ENCODE assay signal across 1 cellular context in the genomic region with DNA sequence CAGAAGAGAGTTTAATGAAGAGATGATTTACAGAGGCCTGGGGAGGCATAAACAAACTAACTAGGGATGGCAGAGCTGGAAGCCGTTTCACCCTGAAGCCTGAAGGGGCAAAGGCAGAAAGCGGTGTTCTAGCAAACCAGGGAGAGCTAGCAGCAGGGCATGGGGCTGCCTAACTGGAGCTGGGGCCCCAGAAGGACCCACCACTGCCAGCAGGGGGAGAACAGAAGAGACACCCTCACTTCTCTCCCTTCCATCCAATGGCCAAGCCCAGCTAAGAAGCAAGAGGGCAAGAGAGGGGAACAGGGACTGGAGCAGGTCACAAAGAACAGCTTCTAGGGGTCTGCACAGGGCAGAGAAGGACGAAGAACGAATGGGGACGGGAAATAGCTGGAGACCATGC.
TF ChIP-seq lines count a peak whose summit lies in the region.

No MANE protein-coding gene starts in this region.

TF ChIP-seq in H1, 55 proteins besides CTCF, POLR2A, EP300 and RAD21 (continued from another document):
- TF ChIP-seq BRCA1 (IDR thresholded peaks at IDR 0.05; ENCODE audit: low read depth, low read length) (no peak), SP2 (IDR thresholded peaks at IDR 0.05; ENCODE audit: low read length) (no peak), HDAC2 (IDR thresholded peaks at IDR 0.05; ENCODE audit: borderline replicate concordance in 1 of 2, low read depth in 2 of 2, low read length in 2 of 2) (no peak), SUZ12 (IDR thresholded peaks at IDR 0.05; ENCODE audit: low read length) (no peak), POU5F1 (IDR thresholded peaks at IDR 0.05; ENCODE audit: low read depth, low read length) (no peak), ZNF274 (IDR thresholded peaks at IDR 0.05; ENCODE audit: borderline replicate concordance, extremely low read depth, low read length) (no peak), GTF2F1 (IDR thresholded peaks at IDR 0.05; ENCODE audit: borderline replicate concordance, low read depth, low read length) (no peak)
TF ChIP-seq in H1: peak in this region for 0.
